Comparison of ENCODE assay signal across 13 cellular contexts in the genomic region with DNA sequence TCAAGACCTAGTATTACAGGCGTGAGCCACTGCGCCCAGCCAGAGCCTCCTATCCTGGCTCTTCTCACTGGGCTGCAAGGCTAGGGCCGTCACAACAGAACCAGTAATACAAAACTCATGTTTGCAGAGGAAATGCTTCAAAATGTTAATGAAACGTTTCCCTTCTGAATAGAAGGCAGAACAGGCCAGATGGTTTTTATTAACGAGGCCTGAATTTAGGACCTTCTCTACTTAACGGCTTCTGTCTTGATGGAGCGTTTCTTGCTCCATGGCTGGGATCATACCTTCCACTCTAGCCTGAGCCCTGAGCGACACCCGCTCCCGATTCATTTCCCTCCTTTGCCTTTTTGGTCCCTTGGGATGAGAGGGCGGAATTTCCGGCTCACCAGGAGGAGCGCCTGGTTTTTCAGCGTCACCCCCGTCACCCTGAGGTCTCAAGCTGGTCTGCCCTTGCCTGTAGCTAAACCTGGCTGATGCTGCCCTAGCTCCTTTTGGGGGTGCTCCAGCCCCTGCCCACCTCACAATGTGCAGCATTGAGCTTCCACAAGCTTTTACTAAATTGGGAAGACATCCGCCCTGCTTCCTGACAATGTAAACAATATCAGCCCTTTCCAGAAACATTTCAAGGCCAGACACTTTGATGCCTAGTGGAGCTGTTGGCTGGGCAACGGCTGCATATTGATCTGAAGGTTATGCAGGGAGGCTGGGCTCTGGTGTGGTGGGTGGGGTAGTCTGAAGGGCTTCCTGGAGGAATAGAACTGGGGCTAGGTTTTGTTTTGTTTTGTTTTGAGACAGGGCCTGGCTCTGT. TPM values are rescaled to one million over a fixed set of nuclear protein-coding genes. Genes with fewer than 3 reads are reported as not detected.
DNase-seq lines count a peak whose midpoint lies in the region; ATAC-seq, FAIRE-seq and TF ChIP-seq lines count a peak whose summit lies in the region.
"Had no signal": no experiment of that assay in that cellular context is flagged by ENCODE, and none has a peak within 500 bp of the region (broad histone marks: within the 10 kb centered on the region; RNA-seq: fewer than 3 reads in every experiment).

No MANE protein-coding gene starts in this region.

- CTCF ChIA-PET in WTC11 (lab: Charles Lee), result interaction anchor here (0.9 to 1.7 kb wide), 6 partner anchors 10 to 107 kb away, joined by 3 to 9 read pairs (median 4); no protein-coding TSS in a partner anchor
- CTCF ChIA-PET in activated CD8-positive, alpha-beta memory T cell treated with anti-CD3 and anti-CD28 coated beads, Interleukin-2, amount 10 ng/mL, durations not matched to agents 7 days and 5 days (lab: Charles Lee), result no interaction called here

- peak overlapping the region; percentile 93 for H3K27ac Mint-ChIP-seq in WTC11
- H3K27ac Mint-ChIP-seq in activated CD8-positive, alpha-beta memory T cell treated with anti-CD3 and anti-CD28 coated beads, Interleukin-2, amount 10 ng/mL, durations not matched to agents 7 days and 5 days, result no peak overlapping the region
- H3K27ac Mint-ChIP-seq: T-helper 17 cell had no signal

- H3K4me3 ChIP-seq in sigmoid colon, result no peak overlapping the region

- POLR2A ChIA-PET in WTC11 (lab: Charles Lee), result interaction anchor here (1.1 kb wide), 1 partner anchor 82 kb away, joined by 3 read pairs; no protein-coding TSS in a partner anchor

- intact Hi-C loops in left cardiac atrium (cut with DNase I) (loop anchor here in 1 of 2 donors (5.0 kb wide), 1 partner anchor 37 kb away; no protein-coding TSS in a partner anchor), sigmoid colon (cut with DNase I) (loop anchor here (5.0 kb wide), 2 partner anchors 78 to 98 kb away; no protein-coding TSS in a partner anchor)

- TF ChIP-seq POLR2A in sigmoid colon (IDR thresholded peaks at IDR 0.05), result no peak

- no peaks in the 10 kb centered on the region for H3K36me3 ChIP-seq in sigmoid colon

- TF ChIP-seq CTCF in WTC11 (IDR thresholded peaks at IDR 0.05), result no peak
- no peak for TF ChIP-seq CTCF in sigmoid colon (IDR thresholded peaks at IDR 0.05)

- H3K36me3 Mint-ChIP-seq in WTC11, result peaks cover 13% of the 10 kb centered on the region
- no peaks in the 10 kb centered on the region for H3K36me3 Mint-ChIP-seq in activated CD8-positive, alpha-beta memory T cell treated with anti-CD3 and anti-CD28 coated beads, Interleukin-2, amount 10 ng/mL, durations not matched to agents 7 days and 5 days

- peak; percentile 41 for ATAC-seq in WTC11
- ATAC-seq in left cardiac atrium, result peak; percentile 11 to 20
- ATAC-seq in activated CD8-positive, alpha-beta memory T cell treated with anti-CD3 and anti-CD28 coated beads, Interleukin-2, amount 10 ng/mL, durations not matched to agents 7 days and 5 days, result no peak
- ATAC-seq: T-helper 17 cell had no signal

- WGBS in sigmoid colon, 2 donors, result 64 to 76% methylated on average over 17 of the region's 17 CpGs

- H3K4me1 ChIP-seq in sigmoid colon, result peaks cover 0 to 33% (median 24%) of the 10 kb centered on the region in 4 donors

- no peaks in the 10 kb centered on the region for H3K27me3 ChIP-seq in sigmoid colon

- H3K9me3 Mint-ChIP-seq in WTC11, result no peaks in the 10 kb centered on the region
- no peaks in the 10 kb centered on the region for H3K9me3 Mint-ChIP-seq in activated CD8-positive, alpha-beta memory T cell treated with anti-CD3 and anti-CD28 coated beads, Interleukin-2, amount 10 ng/mL, durations not matched to agents 7 days and 5 days (ENCODE audit: low read depth)

- peaks cover 49% of the 10 kb centered on the region for H3K4me1 Mint-ChIP-seq in WTC11
- H3K4me1 Mint-ChIP-seq in activated CD8-positive, alpha-beta memory T cell treated with anti-CD3 and anti-CD28 coated beads, Interleukin-2, amount 10 ng/mL, durations not matched to agents 7 days and 5 days, result peaks cover 9% of the 10 kb centered on the region

- no peak for TF ChIP-seq EP300 in sigmoid colon (IDR thresholded peaks at IDR 0.05)

- peaks cover 3% of the 10 kb centered on the region; the same call in 1 of the 2 replicates for H3K27me3 Mint-ChIP-seq in WTC11 (ENCODE audit: low read depth)
- H3K27me3 Mint-ChIP-seq in activated CD8-positive, alpha-beta memory T cell treated with anti-CD3 and anti-CD28 coated beads, Interleukin-2, amount 10 ng/mL, durations not matched to agents 7 days and 5 days, result peaks cover 33% of the 10 kb centered on the region
- H3K27me3 Mint-ChIP-seq: T-helper 17 cell had no signal

- peak; percentile 73 for DNase-seq in DMS153 (lab: John Stamatoyannopoulos, UW)
- no peak for DNase-seq in WTC11 (ENCODE audit: low spot score)
- DNase-seq in left cardiac atrium, result peak; percentile 50
- DNase-seq in sigmoid colon, result no peak
- no peak for DNase-seq in central memory CD4-positive, alpha-beta T cell
- DNase-seq in NK-92 treated with Interleukin-12 subunit alpha and Interleukin-12 subunit beta, amount 100 ng/mL, for 24 hours (lab: John Stamatoyannopoulos, UW), result no peak
- DNase-seq in GM19239 (ENCODE audit: insufficient read length, low spot score), result no peak
- no peak for DNase-seq in activated CD8-positive, alpha-beta memory T cell treated with anti-CD3 and anti-CD28 coated beads, Interleukin-2, amount 10 ng/mL, durations not matched to agents 7 days and 5 days
- DNase-seq: DND-41, NCI-H510A, T-helper 17 cell had no signal

- peak overlapping the region; percentile 2 to 58 (median 44) for H3K27ac ChIP-seq in sigmoid colon

- FAIRE-seq in GM19239 (lab: Jason Lieb, UNC), result no peak
- FAIRE-seq: colon, islet of Langerhans had no signal

- H3K9me3 ChIP-seq in sigmoid colon, result no peaks in the 10 kb centered on the region

- peak overlapping the region; percentile 25; the same call in 1 of the 2 replicates for H3K4me3 Mint-ChIP-seq in WTC11
- H3K4me3 Mint-ChIP-seq in activated CD8-positive, alpha-beta memory T cell treated with anti-CD3 and anti-CD28 coated beads, Interleukin-2, amount 10 ng/mL, durations not matched to agents 7 days and 5 days, result no peak overlapping the region
- H3K4me3 Mint-ChIP-seq: T-helper 17 cell had no signal

TF ChIP-seq in WTC11, 78 proteins besides CTCF, POLR2A, EP300 and RAD21:
- no peak for TF ChIP-seq ZNF138 (CRISPR knock-in tag; conservative IDR thresholded peaks at IDR 0.05)
- TF ChIP-seq, protein P1, sequence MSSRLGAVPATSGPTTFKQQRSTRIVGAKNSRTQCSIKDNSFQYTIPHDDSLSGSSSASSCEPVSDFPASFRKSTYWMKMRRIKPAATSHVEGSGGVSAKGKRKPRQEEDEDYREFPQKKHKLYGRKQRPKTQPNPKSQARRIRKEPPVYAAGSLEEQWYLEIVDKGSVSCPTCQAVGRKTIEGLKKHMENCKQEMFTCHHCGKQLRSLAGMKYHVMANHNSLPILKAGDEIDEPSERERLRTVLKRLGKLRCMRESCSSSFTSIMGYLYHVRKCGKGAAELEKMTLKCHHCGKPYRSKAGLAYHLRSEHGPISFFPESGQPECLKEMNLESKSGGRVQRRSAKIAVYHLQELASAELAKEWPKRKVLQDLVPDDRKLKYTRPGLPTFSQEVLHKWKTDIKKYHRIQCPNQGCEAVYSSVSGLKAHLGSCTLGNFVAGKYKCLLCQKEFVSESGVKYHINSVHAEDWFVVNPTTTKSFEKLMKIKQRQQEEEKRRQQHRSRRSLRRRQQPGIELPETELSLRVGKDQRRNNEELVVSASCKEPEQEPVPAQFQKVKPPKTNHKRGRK (CRISPR knock-in tag; IDR thresholded peaks at IDR 0.05; ENCODE audit: borderline replicate concordance), result no peak
- TF ChIP-seq GABPB1 (CRISPR knock-in tag; IDR thresholded peaks at IDR 0.05), result peak; percentile 48; the same call in 1 of the 2 replicates

RNA-seq across cellular contexts. Expression of a gene that starts 5.2 kb away (rescaled TPM):
- total RNA-seq in WTC11 (2021) (48.1 to 49.7 TPM (median 48.4 TPM) in 3 replicates), left cardiac atrium (10 to 100 TPM in 1 of 2 donors, 1 to 10 TPM in 1; 9.7 to 10.6 TPM), sigmoid colon (10 to 100 TPM; 20.7 to 35.5 (median 22.3) TPM)
- 10 to 100 TPM; 23.4 to 56.4 (median 40.2) TPM for polyA plus RNA-seq in sigmoid colon
- 1 to 10 TPM; 1.9 to 4.6 TPM for total RNA-seq in activated CD8-positive, alpha-beta memory T cell treated with anti-CD3 and anti-CD28 coated beads, Interleukin-2, amount 10 ng/mL, durations not matched to agents 7 days and 5 days

RNA-seq across cellular contexts. Expression of a gene that starts 40.2 kb away (rescaled TPM):
- total RNA-seq in WTC11 (2021), result 74.1 to 80.7 TPM (median 79.4 TPM) in 3 replicates
- total RNA-seq in left cardiac atrium, result 10 to 100 TPM; 13.8 to 14.3 TPM
- 10 to 100 TPM in 3 of 4 donors, 1 to 10 TPM in 1; 3.3 to 17.8 (median 14.8) TPM for total RNA-seq in sigmoid colon
- polyA plus RNA-seq in sigmoid colon, result 10 to 100 TPM; 18.0 to 30.0 (median 22.2) TPM
- total RNA-seq in activated CD8-positive, alpha-beta memory T cell treated with anti-CD3 and anti-CD28 coated beads, Interleukin-2, amount 10 ng/mL, durations not matched to agents 7 days and 5 days, result 10 to 100 TPM; 70.5 to 76.8 TPM

Comparison
In these comparisons a context has a peak if more than half of its experiments do, and no peak if none do; other contexts are left out.
1. DNase-seq: peak in DMS153 (single experiment) and left cardiac atrium (single experiment); none in WTC11 (single experiment), sigmoid colon (single experiment), central memory CD4-positive, alpha-beta T cell (single experiment), NK-92 treated with Interleukin-12 subunit alpha and Interleukin-12 subunit beta, amount 100 ng/mL, for 24 hours (single experiment), GM19239 (single experiment) and activated CD8-positive, alpha-beta memory T cell treated with anti-CD3 and anti-CD28 coated beads, Interleukin-2, amount 10 ng/mL, durations not matched to agents 7 days and 5 days (single experiment).